In genomic region chr3:50156991-50157493, GRCh38 we compare ENCODE assay signal across 10 cellular contexts. TPM values are rescaled to one million over a fixed set of nuclear protein-coding genes. Genes with fewer than 3 reads are reported as not detected.
DNase-seq lines count a peak whose midpoint lies in the region; ATAC-seq and TF ChIP-seq lines count a peak whose summit lies in the region.
"Had no signal": no experiment of that assay in that cellular context is flagged by ENCODE, and none has a peak within 500 bp of the region (broad histone marks: within the 10 kb centered on the region; RNA-seq: fewer than 3 reads in every experiment).

No MANE protein-coding gene starts in this region.

- H3K4me3 ChIP-seq in BJ (ENCODE audit: low read depth, low read length) = peak overlapping the region; percentile 43
- peak overlapping the region; percentile 70 for H3K4me3 ChIP-seq in fibroblast of the aortic adventitia (ENCODE audit: low read depth, low read length)
- peak overlapping the region; percentile 39 for H3K4me3 ChIP-seq in trophoblast cell (ENCODE audit: low read depth, low read length)

- peak overlapping the region; percentile 71 for H3K4me2 ChIP-seq in trophoblast cell (ENCODE audit: low read length)

- H2BK12ac ChIP-seq in trophoblast cell (ENCODE audit: low read length) = peak overlapping the region; percentile 7

- TF ChIP-seq CTCF in BJ (IDR thresholded peaks at IDR 0.05; ENCODE audit: insufficient read depth, low read depth, low read length) (no peak), RWPE1 (conservative IDR thresholded peaks at IDR 0.05; ENCODE audit: low read depth) (no peak), fibroblast of the aortic adventitia (IDR thresholded peaks at IDR 0.05; ENCODE audit: insufficient read depth, low read length) (no peak)

- peak overlapping the region; percentile 12 for H2AK5ac ChIP-seq in trophoblast cell (ENCODE audit: low read length)

- peak overlapping the region; percentile 86 for H4K91ac ChIP-seq in trophoblast cell (ENCODE audit: low read depth, low read length)

- peaks cover 9% of the 10 kb centered on the region for H3K79me1 ChIP-seq in trophoblast cell (ENCODE audit: low read length)

- peak overlapping the region; percentile 20 for H2BK5ac ChIP-seq in trophoblast cell (ENCODE audit: low read depth, low read length, poor library complexity)

- peak overlapping the region; percentile 80 for H3K9ac ChIP-seq in trophoblast cell (ENCODE audit: low read length)

- CTCF ChIA-PET in BJ (lab: Yijun Ruan, JAX) (interaction anchor here (0.6 to 3.6 kb wide), 12 partner anchors 8 to 318 kb away, joined by 3 to 24 read pairs (median 4); no protein-coding TSS in a partner anchor), RWPE1 (lab: Yijun Ruan, JAX) (interaction anchor here (1.0 kb wide), 2 partner anchors 32 to 35 kb away, joined by 3 to 5 read pairs; no protein-coding TSS in a partner anchor)

- H3K36me3 ChIP-seq in BJ (ENCODE audit: control insufficient read depth, insufficient read depth, low read length) (no peaks in the 10 kb centered on the region; the same call in 1 of the 2 replicates), trophoblast cell (ENCODE audit: control insufficient read depth in 1 of 2, insufficient read depth in 2 of 2, low read length in 2 of 2) (peaks cover 19% of the 10 kb centered on the region in 2 experiments)

- H3K4me1 Mint-ChIP-seq in effector memory CD8-positive, alpha-beta T cell (ENCODE audit: low read depth in 2 of 2) = peaks cover 12 to 14% of the 10 kb centered on the region in 2 donors

- H3K4me1 ChIP-seq in trophoblast cell (ENCODE audit: control insufficient read depth in 1 of 2, insufficient read depth in 2 of 2, low read length in 2 of 2) = peaks cover 15 to 31% of the 10 kb centered on the region in 2 experiments

- peaks cover 35 to 60% of the 10 kb centered on the region in 2 donors for H3K27me3 Mint-ChIP-seq in effector memory CD8-positive, alpha-beta T cell

- H3K27ac ChIP-seq in RWPE1 (peak overlapping the region; percentile 99), trophoblast cell (ENCODE audit: low read depth, low read length) (no peak overlapping the region)
- H3K27ac ChIP-seq: VCaP had no signal

- H3K14ac ChIP-seq in trophoblast cell (ENCODE audit: low read length) = peak overlapping the region; percentile 82

- H3K4me3 Mint-ChIP-seq in effector memory CD8-positive, alpha-beta T cell = peak overlapping the region in 1 of 2 donors; percentile 47

- H4K12ac ChIP-seq in trophoblast cell (ENCODE audit: low read depth, low read length) = peak overlapping the region; percentile 5

- H3K27ac Mint-ChIP-seq in effector memory CD8-positive, alpha-beta T cell = no peak overlapping the region
- H3K27ac Mint-ChIP-seq: naive thymus-derived CD8-positive, alpha-beta T cell had no signal

- H3K23ac ChIP-seq in trophoblast cell (ENCODE audit: low read length) = no peak overlapping the region

- POLR2A ChIA-PET in BJ (lab: Charles Lee) = interaction anchor here (0.5 kb wide), 1 partner anchor 58 kb away, joined by 8 read pairs; no protein-coding TSS in a partner anchor
- POLR2A ChIA-PET in RWPE1 (lab: Yijun Ruan, JAX; ENCODE audit: low non-redundant PET) = no interaction called here

- H3K9me3 Mint-ChIP-seq in effector memory CD8-positive, alpha-beta T cell = no peaks in the 10 kb centered on the region
- H3K9me3 Mint-ChIP-seq: naive thymus-derived CD8-positive, alpha-beta T cell had no signal

- H3K27me3 ChIP-seq in BJ (ENCODE audit: control insufficient read depth, insufficient read depth, low read length) = peaks cover 4% of the 10 kb centered on the region; the same call in 1 of the 2 replicates
- H3K27me3 ChIP-seq in trophoblast cell (ENCODE audit: insufficient read depth, low read length) = no peaks in the 10 kb centered on the region

- no peaks in the 10 kb centered on the region for H3K36me3 Mint-ChIP-seq in effector memory CD8-positive, alpha-beta T cell (ENCODE audit: insufficient read depth)

- peaks cover 5% of the 10 kb centered on the region for H3K79me2 ChIP-seq in trophoblast cell (ENCODE audit: control insufficient read depth, insufficient read depth, low read length, poor library complexity)

- H3K18ac ChIP-seq in trophoblast cell (ENCODE audit: low read length) = peak overlapping the region; percentile 50

- no peak for ATAC-seq in GM21737 (IDR thresholded peaks at IDR 0.05; ENCODE audit: unreplicated experiment)
- no peak for ATAC-seq in effector memory CD8-positive, alpha-beta T cell (replicated peaks)
- ATAC-seq in HG02763 (IDR thresholded peaks at IDR 0.05; ENCODE audit: unreplicated experiment) = no peak
- ATAC-seq: naive thymus-derived CD8-positive, alpha-beta T cell had no signal

- H4K8ac ChIP-seq in trophoblast cell (ENCODE audit: low read depth, low read length) = peak overlapping the region; percentile 91

- peak overlapping the region; percentile 35 for H2BK120ac ChIP-seq in trophoblast cell (ENCODE audit: insufficient read depth, low read length, poor library complexity)

- H3K4ac ChIP-seq in trophoblast cell (ENCODE audit: low read depth, low read length) = peak overlapping the region; percentile 35

- DNase-seq in BJ (ENCODE audit: low read depth) (no peak), RWPE1 (ENCODE audit: low spot score) (peak; percentile 46), fibroblast of the aortic adventitia (ENCODE audit: low read depth) (peak; percentile 26), trophoblast cell (no peak), NCI-H2107 (lab: John Stamatoyannopoulos, UW) (no peak)
- no peak for DNase-seq in effector memory CD8-positive, alpha-beta T cell
- DNase-seq: naive thymus-derived CD8-positive, alpha-beta T cell had no signal

- peaks cover 4% of the 10 kb centered on the region for H3K9me3 ChIP-seq in trophoblast cell (ENCODE audit: insufficient read depth, low read depth, low read length)

- no CpG with 5 or more reads among the region's 13 CpGs for WGBS in trophoblast cell (ENCODE audit: extremely low coverage, insufficient coverage, insufficient read length)

- peak overlapping the region; percentile 40 for H2AFZ ChIP-seq in trophoblast cell (ENCODE audit: insufficient read depth, low read length, poor library complexity)

RNA-seq across cellular contexts. Expression of gene SEMA3F, which starts 1.9 kb away (rescaled TPM):
- polyA plus RNA-seq in BJ (2011; rRNA removed) = 7.4 and 11.4 TPM in 2 replicates
- polyA minus RNA-seq in BJ (2011; rRNA and poly(A)+ RNA removed) = 8.7 and 10.4 TPM in 2 replicates
- 0.74 and 3.5 TPM in 2 replicates for total RNA-seq in fibroblast of the aortic adventitia (ENCODE audit: low replicate concordance)
- polyA plus RNA-seq in trophoblast cell (2013) = 16.3 and 18.1 TPM in 2 replicates
- total RNA-seq: naive thymus-derived CD8-positive, alpha-beta T cell had no signal
- polyA plus RNA-seq: naive thymus-derived CD8-positive, alpha-beta T cell had no signal

RNA-seq across cellular contexts. Expression of gene GNAT1, which starts 34.4 kb away (rescaled TPM):
- not detected in 2 replicates for polyA plus RNA-seq in BJ (2011; rRNA removed)
- not detected in 2 replicates for polyA minus RNA-seq in BJ (2011; rRNA and poly(A)+ RNA removed)
- not detected in 2 replicates for total RNA-seq in fibroblast of the aortic adventitia (ENCODE audit: low replicate concordance)
- not detected in 2 replicates for polyA plus RNA-seq in trophoblast cell (2013)
- total RNA-seq: naive thymus-derived CD8-positive, alpha-beta T cell had no signal
- polyA plus RNA-seq: naive thymus-derived CD8-positive, alpha-beta T cell had no signal

RNA-seq across cellular contexts. Expression of gene SLC38A3, which starts 48.0 kb away (rescaled TPM):
- polyA plus RNA-seq in BJ (2011; rRNA removed) = 0.17 and 0.22 TPM in 2 replicates
- polyA minus RNA-seq in BJ (2011; rRNA and poly(A)+ RNA removed) = 0.28 TPM in 1 of 2 replicates, not detected in the other
- 0.27 TPM in 1 of 2 replicates, not detected in the other for total RNA-seq in fibroblast of the aortic adventitia (ENCODE audit: low replicate concordance)
- polyA plus RNA-seq in trophoblast cell (2013) = 85.8 and 92.3 TPM in 2 replicates
- total RNA-seq: naive thymus-derived CD8-positive, alpha-beta T cell had no signal
- polyA plus RNA-seq: naive thymus-derived CD8-positive, alpha-beta T cell had no signal

Comparison
In these comparisons a context has a peak if more than half of its experiments do, and no peak if none do; other contexts are left out.
1. DNase-seq: peak in RWPE1 (single experiment) and fibroblast of the aortic adventitia (single experiment); none in BJ (single experiment), trophoblast cell (0 of 2), NCI-H2107 (single experiment) and effector memory CD8-positive, alpha-beta T cell (0 of 3).
2. Peak in every context shown above with its lines, with median percentiles within 50 percentile points of each other: H3K4me3 ChIP-seq.